In genomic region chr6:80154160-80154559, GRCh38 we compare ENCODE assay signal across 27 cellular contexts.
"Had no signal": no experiment of that assay in that cellular context is flagged by ENCODE, and none has a peak within 500 bp of the region (broad histone marks: within the 10 kb centered on the region; RNA-seq: fewer than 3 reads in every experiment).

No MANE protein-coding gene starts in this region.

- ATAC-seq: left colon; left lung; mucosa of descending colon; naive thymus-derived CD4-positive, alpha-beta T cell; natural killer cell treated with Interleukin-12 subunit alpha and Interleukin-12 subunit beta and Interleukin-15 and Interleukin-18, amount 100 ng/mL, for 72 hours; right lobe of liver; stimulated activated memory B cell treated with anti-CD40 and anti-IgM and Interleukin-4, amounts not matched to agents 10 μg/mL and 1 μg/mL and 100 μg/mL, for 72 hours; stimulated activated naive CD8-positive, alpha-beta T cell treated with anti-CD3 and anti-CD28 coated beads, Interleukin-15, Interleukin-2, amounts not matched to agents 100 U/mL and 50 U/mL, for 24 hours had no signal

- H3K27ac Mint-ChIP-seq: immature natural killer cell; naive thymus-derived CD4-positive, alpha-beta T cell; natural killer cell treated with Interleukin-12 subunit alpha and Interleukin-12 subunit beta and Interleukin-15 and Interleukin-18, amount 100 ng/mL, for 72 hours; progenitor cell of endocrine pancreas; stimulated activated memory B cell treated with anti-CD40 and anti-IgM and Interleukin-4, amounts not matched to agents 10 μg/mL and 1 μg/mL and 100 μg/mL, for 72 hours had no signal

- H3K27me3 Mint-ChIP-seq: naive thymus-derived CD4-positive, alpha-beta T cell; natural killer cell treated with Interleukin-12 subunit alpha and Interleukin-12 subunit beta and Interleukin-15 and Interleukin-18, amount 100 ng/mL, for 72 hours; progenitor cell of endocrine pancreas; stimulated activated memory B cell treated with anti-CD40 and anti-IgM and Interleukin-4, amounts not matched to agents 10 μg/mL and 1 μg/mL and 100 μg/mL, for 72 hours had no signal

- H3K9me3 Mint-ChIP-seq: natural killer cell treated with Interleukin-12 subunit alpha and Interleukin-12 subunit beta and Interleukin-15 and Interleukin-18, amount 100 ng/mL, for 72 hours; stimulated activated memory B cell treated with anti-CD40 and anti-IgM and Interleukin-4, amounts not matched to agents 10 μg/mL and 1 μg/mL and 100 μg/mL, for 72 hours had no signal

- H3K4me3 Mint-ChIP-seq: immature natural killer cell; naive thymus-derived CD4-positive, alpha-beta T cell; natural killer cell treated with Interleukin-12 subunit alpha and Interleukin-12 subunit beta and Interleukin-15 and Interleukin-18, amount 100 ng/mL, for 72 hours; stimulated activated memory B cell treated with anti-CD40 and anti-IgM and Interleukin-4, amounts not matched to agents 10 μg/mL and 1 μg/mL and 100 μg/mL, for 72 hours had no signal

- H3K4me2 ChIP-seq: smooth muscle cell had no signal

- H3K4me3 ChIP-seq: left lung, lung, mucosa of descending colon, ovary, right atrium auricular region, right lobe of liver, smooth muscle cell, stomach, testis, thyroid gland, transverse colon, upper lobe of left lung, vagina had no signal

- H3K27me3 ChIP-seq: left lung, ovary, right atrium auricular region, right lobe of liver, stomach, testis, thyroid gland, transverse colon, upper lobe of left lung, vagina had no signal

- H3K27ac ChIP-seq: left lung, ovary, right atrium auricular region, right lobe of liver, stomach, testis, thyroid gland, transverse colon, upper lobe of left lung, vagina had no signal

- H3K9me3 ChIP-seq: left lung, mucosa of descending colon, ovary, right atrium auricular region, right lobe of liver, stomach, testis, thyroid gland, transverse colon, upper lobe of left lung, vagina had no signal

- DNase-seq: hypothalamus; immature natural killer cell; kidney; left colon; left lung; midbrain; mucosa of descending colon; naive thymus-derived CD4-positive, alpha-beta T cell; ovary; right lobe of liver; stimulated activated CD4-positive, alpha-beta T cell treated with anti-CD3 and anti-CD28 coated beads, Interleukin-1b, Interleukin-23, amount 100 ng/mL, for 48 hours; stimulated activated CD4-positive, alpha-beta T cell treated with anti-CD3 and anti-CD28 coated beads, Interleukin-2, amount 100 ng/mL, for 48 hours; stimulated activated CD4-positive, alpha-beta T cell treated with anti-CD3 and anti-CD28 coated beads, Interleukin-4, amount 100 ng/mL, for 4 hours; stimulated activated CD8-positive, alpha-beta memory T cell treated with anti-CD3 and anti-CD28 coated beads, Interleukin-4, amount 100 ng/mL, for 48 hours; stimulated activated naive CD8-positive, alpha-beta T cell treated with anti-CD3 and anti-CD28 coated beads, Interleukin-15, Interleukin-2, amounts not matched to agents 100 U/mL and 50 U/mL, for 24 hours; stomach; testis; thyroid gland; transverse colon; upper lobe of left lung had no signal

- H3K4me1 Mint-ChIP-seq: immature natural killer cell; stimulated activated memory B cell treated with anti-CD40 and anti-IgM and Interleukin-4, amounts not matched to agents 10 μg/mL and 1 μg/mL and 100 μg/mL, for 72 hours had no signal

- H3K36me3 ChIP-seq: left lung, ovary, right atrium auricular region, right lobe of liver, stomach, thyroid gland, transverse colon, upper lobe of left lung, vagina had no signal

- H3K36me3 Mint-ChIP-seq: natural killer cell treated with Interleukin-12 subunit alpha and Interleukin-12 subunit beta and Interleukin-15 and Interleukin-18, amount 100 ng/mL, for 72 hours; stimulated activated memory B cell treated with anti-CD40 and anti-IgM and Interleukin-4, amounts not matched to agents 10 μg/mL and 1 μg/mL and 100 μg/mL, for 72 hours had no signal

- H3K4me1 ChIP-seq: left lung, testis, thyroid gland, transverse colon, upper lobe of left lung, vagina had no signal
